Comparison of ENCODE assay signal across 1 cellular context in the genomic region with DNA sequence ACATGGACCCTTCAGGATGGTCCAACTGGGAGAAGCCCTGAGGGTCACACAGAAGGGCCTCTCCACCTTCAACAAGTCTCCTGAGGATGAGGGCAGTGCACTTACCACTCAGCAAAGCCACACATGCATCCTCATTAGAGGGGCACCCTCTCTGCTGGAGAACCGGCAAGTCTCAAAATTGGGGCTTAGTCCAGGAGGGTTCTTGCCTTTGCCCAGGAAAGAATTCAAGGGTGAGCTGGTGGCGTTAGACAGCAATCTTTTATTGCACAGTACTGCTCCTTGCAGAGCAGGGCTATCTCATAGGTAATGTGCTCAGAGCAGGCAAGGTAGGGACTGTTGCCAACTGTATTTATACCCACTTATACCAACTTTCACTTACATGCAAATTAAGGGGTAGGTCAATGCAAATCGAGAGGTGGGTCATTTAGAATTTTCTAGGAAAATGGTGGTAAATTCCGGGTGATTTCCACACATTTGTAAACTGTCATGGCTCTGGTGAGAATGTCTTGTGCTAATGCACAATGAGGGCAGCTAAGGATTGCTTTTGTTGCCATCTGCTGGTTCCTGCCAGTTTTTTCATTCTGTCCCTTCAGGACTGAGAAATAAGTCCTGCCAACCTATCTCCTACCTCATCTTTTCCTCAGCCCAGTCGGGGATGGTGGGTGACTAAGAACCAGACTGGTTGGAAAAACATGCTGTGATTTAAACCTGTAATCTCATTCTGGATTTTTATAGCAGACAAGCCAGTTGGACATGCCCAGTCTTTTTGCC.
TF ChIP-seq lines count a peak whose summit lies in the region.

No MANE protein-coding gene starts in this region.

TF ChIP-seq in K562, 482 proteins besides CTCF, POLR2A, EP300 and RAD21 (continued from another document and continues in another):
- TF ChIP-seq MLLT1 (IDR thresholded peaks at IDR 0.05) (no peak), PHB2 (IDR thresholded peaks at IDR 0.05; ENCODE audit: low read depth) (no peak), TFAM (CRISPR knock-in tag; conservative IDR thresholded peaks at IDR 0.05) (no peak), THRAP3 (IDR thresholded peaks at IDR 0.05; ENCODE audit: borderline replicate concordance) (no peak), TCF7L2 (IDR thresholded peaks at IDR 0.05; ENCODE audit: low read depth, low read length) (no peak), ZNF778 (CRISPR knock-in tag; IDR thresholded peaks at IDR 0.05) (no peak), ZNF277 (CRISPR knock-in tag; IDR thresholded peaks at IDR 0.05; ENCODE audit: borderline replicate concordance) (no peak), CBFB (CRISPR knock-in tag; IDR thresholded peaks at IDR 0.05) (no peak), ZNF24 (IDR thresholded peaks at IDR 0.05) (no peak), ZNF282 (CRISPR knock-in tag; IDR thresholded peaks at IDR 0.05) (no peak), ZNF408 (CRISPR knock-in tag; IDR thresholded peaks at IDR 0.05; ENCODE audit: low read depth) (no peak), MCM7 (IDR thresholded peaks at IDR 0.05) (no peak), ZNF75A (CRISPR knock-in tag; IDR thresholded peaks at IDR 0.05) (no peak), EGR1 (conservative IDR thresholded peaks at IDR 0.05) (no peak), TSHZ1 (CRISPR knock-in tag; IDR thresholded peaks at IDR 0.05) (no peak), MEIS2 (IDR thresholded peaks at IDR 0.05; ENCODE audit: partially characterized antibody) (peak; percentile 61), POLR2AphosphoS2 (IDR thresholded peaks at IDR 0.05; ENCODE audit: low read length) (no peak), RBM22 (IDR thresholded peaks at IDR 0.05; ENCODE audit: low read depth, low read length, poor library complexity, severe bottlenecking) (no peak), RFX1 (IDR thresholded peaks at IDR 0.05) (no peak), TRIM28 (IDR thresholded peaks at IDR 0.05) (no peak)
- TF ChIP-seq, protein P1, sequence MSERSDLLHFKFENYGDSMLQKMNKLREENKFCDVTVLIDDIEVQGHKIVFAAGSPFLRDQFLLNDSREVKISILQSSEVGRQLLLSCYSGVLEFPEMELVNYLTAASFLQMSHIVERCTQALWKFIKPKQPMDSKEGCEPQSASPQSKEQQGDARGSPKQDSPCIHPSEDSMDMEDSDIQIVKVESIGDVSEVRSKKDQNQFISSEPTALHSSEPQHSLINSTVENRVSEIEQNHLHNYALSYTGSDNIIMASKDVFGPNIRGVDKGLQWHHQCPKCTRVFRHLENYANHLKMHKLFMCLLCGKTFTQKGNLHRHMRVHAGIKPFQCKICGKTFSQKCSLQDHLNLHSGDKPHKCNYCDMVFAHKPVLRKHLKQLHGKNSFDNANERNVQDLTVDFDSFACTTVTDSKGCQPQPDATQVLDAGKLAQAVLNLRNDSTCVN (CRISPR knock-in tag; IDR thresholded peaks at IDR 0.05): no peak
- TF ChIP-seq, protein P2, sequence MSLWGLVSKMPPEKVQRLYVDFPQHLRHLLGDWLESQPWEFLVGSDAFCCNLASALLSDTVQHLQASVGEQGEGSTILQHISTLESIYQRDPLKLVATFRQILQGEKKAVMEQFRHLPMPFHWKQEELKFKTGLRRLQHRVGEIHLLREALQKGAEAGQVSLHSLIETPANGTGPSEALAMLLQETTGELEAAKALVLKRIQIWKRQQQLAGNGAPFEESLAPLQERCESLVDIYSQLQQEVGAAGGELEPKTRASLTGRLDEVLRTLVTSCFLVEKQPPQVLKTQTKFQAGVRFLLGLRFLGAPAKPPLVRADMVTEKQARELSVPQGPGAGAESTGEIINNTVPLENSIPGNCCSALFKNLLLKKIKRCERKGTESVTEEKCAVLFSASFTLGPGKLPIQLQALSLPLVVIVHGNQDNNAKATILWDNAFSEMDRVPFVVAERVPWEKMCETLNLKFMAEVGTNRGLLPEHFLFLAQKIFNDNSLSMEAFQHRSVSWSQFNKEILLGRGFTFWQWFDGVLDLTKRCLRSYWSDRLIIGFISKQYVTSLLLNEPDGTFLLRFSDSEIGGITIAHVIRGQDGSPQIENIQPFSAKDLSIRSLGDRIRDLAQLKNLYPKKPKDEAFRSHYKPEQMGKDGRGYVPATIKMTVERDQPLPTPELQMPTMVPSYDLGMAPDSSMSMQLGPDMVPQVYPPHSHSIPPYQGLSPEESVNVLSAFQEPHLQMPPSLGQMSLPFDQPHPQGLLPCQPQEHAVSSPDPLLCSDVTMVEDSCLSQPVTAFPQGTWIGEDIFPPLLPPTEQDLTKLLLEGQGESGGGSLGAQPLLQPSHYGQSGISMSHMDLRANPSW (CRISPR knock-in tag; IDR thresholded peaks at IDR 0.05): no peak
- TF ChIP-seq, protein P3, sequence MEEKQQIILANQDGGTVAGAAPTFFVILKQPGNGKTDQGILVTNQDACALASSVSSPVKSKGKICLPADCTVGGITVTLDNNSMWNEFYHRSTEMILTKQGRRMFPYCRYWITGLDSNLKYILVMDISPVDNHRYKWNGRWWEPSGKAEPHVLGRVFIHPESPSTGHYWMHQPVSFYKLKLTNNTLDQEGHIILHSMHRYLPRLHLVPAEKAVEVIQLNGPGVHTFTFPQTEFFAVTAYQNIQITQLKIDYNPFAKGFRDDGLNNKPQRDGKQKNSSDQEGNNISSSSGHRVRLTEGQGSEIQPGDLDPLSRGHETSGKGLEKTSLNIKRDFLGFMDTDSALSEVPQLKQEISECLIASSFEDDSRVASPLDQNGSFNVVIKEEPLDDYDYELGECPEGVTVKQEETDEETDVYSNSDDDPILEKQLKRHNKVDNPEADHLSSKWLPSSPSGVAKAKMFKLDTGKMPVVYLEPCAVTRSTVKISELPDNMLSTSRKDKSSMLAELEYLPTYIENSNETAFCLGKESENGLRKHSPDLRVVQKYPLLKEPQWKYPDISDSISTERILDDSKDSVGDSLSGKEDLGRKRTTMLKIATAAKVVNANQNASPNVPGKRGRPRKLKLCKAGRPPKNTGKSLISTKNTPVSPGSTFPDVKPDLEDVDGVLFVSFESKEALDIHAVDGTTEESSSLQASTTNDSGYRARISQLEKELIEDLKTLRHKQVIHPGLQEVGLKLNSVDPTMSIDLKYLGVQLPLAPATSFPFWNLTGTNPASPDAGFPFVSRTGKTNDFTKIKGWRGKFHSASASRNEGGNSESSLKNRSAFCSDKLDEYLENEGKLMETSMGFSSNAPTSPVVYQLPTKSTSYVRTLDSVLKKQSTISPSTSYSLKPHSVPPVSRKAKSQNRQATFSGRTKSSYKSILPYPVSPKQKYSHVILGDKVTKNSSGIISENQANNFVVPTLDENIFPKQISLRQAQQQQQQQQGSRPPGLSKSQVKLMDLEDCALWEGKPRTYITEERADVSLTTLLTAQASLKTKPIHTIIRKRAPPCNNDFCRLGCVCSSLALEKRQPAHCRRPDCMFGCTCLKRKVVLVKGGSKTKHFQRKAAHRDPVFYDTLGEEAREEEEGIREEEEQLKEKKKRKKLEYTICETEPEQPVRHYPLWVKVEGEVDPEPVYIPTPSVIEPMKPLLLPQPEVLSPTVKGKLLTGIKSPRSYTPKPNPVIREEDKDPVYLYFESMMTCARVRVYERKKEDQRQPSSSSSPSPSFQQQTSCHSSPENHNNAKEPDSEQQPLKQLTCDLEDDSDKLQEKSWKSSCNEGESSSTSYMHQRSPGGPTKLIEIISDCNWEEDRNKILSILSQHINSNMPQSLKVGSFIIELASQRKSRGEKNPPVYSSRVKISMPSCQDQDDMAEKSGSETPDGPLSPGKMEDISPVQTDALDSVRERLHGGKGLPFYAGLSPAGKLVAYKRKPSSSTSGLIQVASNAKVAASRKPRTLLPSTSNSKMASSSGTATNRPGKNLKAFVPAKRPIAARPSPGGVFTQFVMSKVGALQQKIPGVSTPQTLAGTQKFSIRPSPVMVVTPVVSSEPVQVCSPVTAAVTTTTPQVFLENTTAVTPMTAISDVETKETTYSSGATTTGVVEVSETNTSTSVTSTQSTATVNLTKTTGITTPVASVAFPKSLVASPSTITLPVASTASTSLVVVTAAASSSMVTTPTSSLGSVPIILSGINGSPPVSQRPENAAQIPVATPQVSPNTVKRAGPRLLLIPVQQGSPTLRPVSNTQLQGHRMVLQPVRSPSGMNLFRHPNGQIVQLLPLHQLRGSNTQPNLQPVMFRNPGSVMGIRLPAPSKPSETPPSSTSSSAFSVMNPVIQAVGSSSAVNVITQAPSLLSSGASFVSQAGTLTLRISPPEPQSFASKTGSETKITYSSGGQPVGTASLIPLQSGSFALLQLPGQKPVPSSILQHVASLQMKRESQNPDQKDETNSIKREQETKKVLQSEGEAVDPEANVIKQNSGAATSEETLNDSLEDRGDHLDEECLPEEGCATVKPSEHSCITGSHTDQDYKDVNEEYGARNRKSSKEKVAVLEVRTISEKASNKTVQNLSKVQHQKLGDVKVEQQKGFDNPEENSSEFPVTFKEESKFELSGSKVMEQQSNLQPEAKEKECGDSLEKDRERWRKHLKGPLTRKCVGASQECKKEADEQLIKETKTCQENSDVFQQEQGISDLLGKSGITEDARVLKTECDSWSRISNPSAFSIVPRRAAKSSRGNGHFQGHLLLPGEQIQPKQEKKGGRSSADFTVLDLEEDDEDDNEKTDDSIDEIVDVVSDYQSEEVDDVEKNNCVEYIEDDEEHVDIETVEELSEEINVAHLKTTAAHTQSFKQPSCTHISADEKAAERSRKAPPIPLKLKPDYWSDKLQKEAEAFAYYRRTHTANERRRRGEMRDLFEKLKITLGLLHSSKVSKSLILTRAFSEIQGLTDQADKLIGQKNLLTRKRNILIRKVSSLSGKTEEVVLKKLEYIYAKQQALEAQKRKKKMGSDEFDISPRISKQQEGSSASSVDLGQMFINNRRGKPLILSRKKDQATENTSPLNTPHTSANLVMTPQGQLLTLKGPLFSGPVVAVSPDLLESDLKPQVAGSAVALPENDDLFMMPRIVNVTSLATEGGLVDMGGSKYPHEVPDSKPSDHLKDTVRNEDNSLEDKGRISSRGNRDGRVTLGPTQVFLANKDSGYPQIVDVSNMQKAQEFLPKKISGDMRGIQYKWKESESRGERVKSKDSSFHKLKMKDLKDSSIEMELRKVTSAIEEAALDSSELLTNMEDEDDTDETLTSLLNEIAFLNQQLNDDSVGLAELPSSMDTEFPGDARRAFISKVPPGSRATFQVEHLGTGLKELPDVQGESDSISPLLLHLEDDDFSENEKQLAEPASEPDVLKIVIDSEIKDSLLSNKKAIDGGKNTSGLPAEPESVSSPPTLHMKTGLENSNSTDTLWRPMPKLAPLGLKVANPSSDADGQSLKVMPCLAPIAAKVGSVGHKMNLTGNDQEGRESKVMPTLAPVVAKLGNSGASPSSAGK (IDR thresholded peaks at IDR 0.05): no peak
- TF ChIP-seq, protein P4, sequence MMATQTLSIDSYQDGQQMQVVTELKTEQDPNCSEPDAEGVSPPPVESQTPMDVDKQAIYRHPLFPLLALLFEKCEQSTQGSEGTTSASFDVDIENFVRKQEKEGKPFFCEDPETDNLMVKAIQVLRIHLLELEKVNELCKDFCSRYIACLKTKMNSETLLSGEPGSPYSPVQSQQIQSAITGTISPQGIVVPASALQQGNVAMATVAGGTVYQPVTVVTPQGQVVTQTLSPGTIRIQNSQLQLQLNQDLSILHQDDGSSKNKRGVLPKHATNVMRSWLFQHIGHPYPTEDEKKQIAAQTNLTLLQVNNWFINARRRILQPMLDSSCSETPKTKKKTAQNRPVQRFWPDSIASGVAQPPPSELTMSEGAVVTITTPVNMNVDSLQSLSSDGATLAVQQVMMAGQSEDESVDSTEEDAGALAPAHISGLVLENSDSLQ (IDR thresholded peaks at IDR 0.05): peak; percentile 17; the same call in 1 of the 2 replicates
- TF ChIP-seq, protein P5, sequence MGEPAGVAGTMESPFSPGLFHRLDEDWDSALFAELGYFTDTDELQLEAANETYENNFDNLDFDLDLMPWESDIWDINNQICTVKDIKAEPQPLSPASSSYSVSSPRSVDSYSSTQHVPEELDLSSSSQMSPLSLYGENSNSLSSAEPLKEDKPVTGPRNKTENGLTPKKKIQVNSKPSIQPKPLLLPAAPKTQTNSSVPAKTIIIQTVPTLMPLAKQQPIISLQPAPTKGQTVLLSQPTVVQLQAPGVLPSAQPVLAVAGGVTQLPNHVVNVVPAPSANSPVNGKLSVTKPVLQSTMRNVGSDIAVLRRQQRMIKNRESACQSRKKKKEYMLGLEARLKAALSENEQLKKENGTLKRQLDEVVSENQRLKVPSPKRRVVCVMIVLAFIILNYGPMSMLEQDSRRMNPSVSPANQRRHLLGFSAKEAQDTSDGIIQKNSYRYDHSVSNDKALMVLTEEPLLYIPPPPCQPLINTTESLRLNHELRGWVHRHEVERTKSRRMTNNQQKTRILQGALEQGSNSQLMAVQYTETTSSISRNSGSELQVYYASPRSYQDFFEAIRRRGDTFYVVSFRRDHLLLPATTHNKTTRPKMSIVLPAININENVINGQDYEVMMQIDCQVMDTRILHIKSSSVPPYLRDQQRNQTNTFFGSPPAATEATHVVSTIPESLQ (CRISPR knock-in tag; IDR thresholded peaks at IDR 0.05): no peak
